In the genomic region with DNA sequence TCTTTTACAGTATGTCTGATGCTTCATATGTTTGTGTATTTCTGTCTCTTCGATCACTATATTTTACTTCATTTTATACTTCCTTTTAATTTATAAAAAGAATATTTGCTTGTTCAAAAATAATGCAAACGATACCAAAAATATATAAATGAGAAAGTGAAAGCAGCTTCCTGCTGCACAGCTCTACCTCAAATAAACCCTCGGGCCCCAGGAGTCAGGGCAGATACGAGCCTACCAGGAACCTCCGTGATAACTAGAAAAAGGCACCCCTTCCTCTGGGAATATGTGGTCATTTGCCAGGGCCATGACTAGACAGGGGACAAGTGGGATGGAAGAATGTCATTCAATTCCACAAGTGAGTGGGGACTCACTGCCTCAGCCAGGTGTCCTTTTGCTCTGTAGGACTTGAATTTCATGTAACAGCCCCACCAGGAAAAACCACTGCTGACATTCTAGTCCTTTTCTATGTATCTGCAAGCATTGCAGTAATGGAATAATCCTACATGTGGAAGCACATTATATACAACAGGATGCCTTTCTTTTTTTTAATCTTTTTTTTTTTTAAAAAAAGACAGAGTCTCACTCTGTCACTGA, we compare ENCODE assay signal across 17 cellular contexts.
DNase-seq lines count a peak whose midpoint lies in the region; ATAC-seq and FAIRE-seq lines count a peak whose summit lies in the region.
"Had no signal": no experiment of that assay in that cellular context is flagged by ENCODE, and none has a peak within 500 bp of the region (broad histone marks: within the 10 kb centered on the region; RNA-seq: fewer than 3 reads in every experiment).

No MANE protein-coding gene starts in this region.

- DNase-seq in CD8-positive, alpha-beta memory T cell = no peak
- DNase-seq in naive thymus-derived CD8-positive, alpha-beta T cell = no peak
- DNase-seq in frontal cortex (ENCODE audit: low spot score in 2 of 2) = no peak
- DNase-seq: activated CD4-positive, alpha-beta T cell treated with anti-CD3 and anti-CD28 coated beads, Interleukin-2, amount 50 U/mL, for 48 hours; immature natural killer cell; IMR-90; mammary epithelial cell; NCI-H1092 treated with DMSO at 0.1 percent for 48 hours; SHP77 treated with DMSO at 0.1 percent for 48 hours; stimulated activated CD4-positive, alpha-beta T cell treated with anti-CD3 and anti-CD28 coated beads, Interleukin-4, amount 100 ng/mL, for 24 hours had no signal

- peaks cover 3% of the 10 kb centered on the region for H3K36me3 ChIP-seq in CD8-positive, alpha-beta memory T cell (ENCODE audit: insufficient read depth, low read length)
- H3K36me3 ChIP-seq: neural progenitor cell had no signal

- H3K27ac Mint-ChIP-seq in stimulated activated memory B cell treated with anti-CD40 and anti-IgM and Interleukin-4, amounts not matched to agents 10 μg/mL and 1 μg/mL and 100 μg/mL, for 72 hours = peak overlapping the region; percentile 37
- no peak overlapping the region for H3K27ac Mint-ChIP-seq in CD8-positive, alpha-beta memory T cell
- peak overlapping the region in 1 of 10 donors; percentile 44 for H3K27ac Mint-ChIP-seq in naive thymus-derived CD8-positive, alpha-beta T cell
- H3K27ac Mint-ChIP-seq: immature natural killer cell, neural progenitor cell, type B pancreatic cell had no signal

- POLR2A ChIA-PET in CD8-positive, alpha-beta memory T cell (lab: Charles Lee) = no interaction called here
- POLR2A ChIA-PET in naive thymus-derived CD8-positive, alpha-beta T cell (lab: Charles Lee) = no interaction called here

- H3K4me1 ChIP-seq in CD8-positive, alpha-beta memory T cell (ENCODE audit: insufficient read depth, low read length) = no peaks in the 10 kb centered on the region

- H3K27me3 ChIP-seq in CD8-positive, alpha-beta memory T cell (ENCODE audit: insufficient read depth, low read length, poor library complexity, severe bottlenecking) = no peaks in the 10 kb centered on the region
- H3K27me3 ChIP-seq: neural progenitor cell had no signal

- H3K27ac ChIP-seq in CD8-positive, alpha-beta memory T cell (ENCODE audit: low read depth, low read length) = no peak overlapping the region
- H3K27ac ChIP-seq: C4-2B, neural progenitor cell had no signal

- H3K4me3 ChIP-seq in CD8-positive, alpha-beta memory T cell (ENCODE audit: low read length) = no peak overlapping the region
- H3K4me3 ChIP-seq: neural progenitor cell had no signal

- H3K4me1 Mint-ChIP-seq in stimulated activated memory B cell treated with anti-CD40 and anti-IgM and Interleukin-4, amounts not matched to agents 10 μg/mL and 1 μg/mL and 100 μg/mL, for 72 hours = peaks cover 9% of the 10 kb centered on the region
- H3K4me1 Mint-ChIP-seq in CD8-positive, alpha-beta memory T cell = no peaks in the 10 kb centered on the region
- H3K4me1 Mint-ChIP-seq in naive thymus-derived CD8-positive, alpha-beta T cell = peaks cover 0 to under 1% (median 0%) of the 10 kb centered on the region in 4 donors

- no peaks in the 10 kb centered on the region for H3K27me3 Mint-ChIP-seq in stimulated activated memory B cell treated with anti-CD40 and anti-IgM and Interleukin-4, amounts not matched to agents 10 μg/mL and 1 μg/mL and 100 μg/mL, for 72 hours
- no peaks in the 10 kb centered on the region for H3K27me3 Mint-ChIP-seq in CD8-positive, alpha-beta memory T cell
- H3K27me3 Mint-ChIP-seq in naive thymus-derived CD8-positive, alpha-beta T cell = no peaks in the 10 kb centered on the region
- H3K27me3 Mint-ChIP-seq: type B pancreatic cell had no signal

- peaks cover 50% of the 10 kb centered on the region for H3K36me3 Mint-ChIP-seq in stimulated activated memory B cell treated with anti-CD40 and anti-IgM and Interleukin-4, amounts not matched to agents 10 μg/mL and 1 μg/mL and 100 μg/mL, for 72 hours
- peaks cover 12 to 76% (median 22%) of the 10 kb centered on the region in 3 donors for H3K36me3 Mint-ChIP-seq in CD8-positive, alpha-beta memory T cell
- peaks cover 16 to 82% (median 60%) of the 10 kb centered on the region in 3 donors for H3K36me3 Mint-ChIP-seq in naive thymus-derived CD8-positive, alpha-beta T cell

- CTCF ChIA-PET in CD8-positive, alpha-beta memory T cell (lab: Charles Lee) = no interaction called here

- no peak overlapping the region for H3K4me3 Mint-ChIP-seq in stimulated activated memory B cell treated with anti-CD40 and anti-IgM and Interleukin-4, amounts not matched to agents 10 μg/mL and 1 μg/mL and 100 μg/mL, for 72 hours
- no peak overlapping the region for H3K4me3 Mint-ChIP-seq in CD8-positive, alpha-beta memory T cell
- H3K4me3 Mint-ChIP-seq in naive thymus-derived CD8-positive, alpha-beta T cell = no peak overlapping the region
- H3K4me3 Mint-ChIP-seq: immature natural killer cell, neural progenitor cell, type B pancreatic cell had no signal

- ATAC-seq in GM18517 (IDR thresholded peaks at IDR 0.05; ENCODE audit: unreplicated experiment) (peak; percentile 49), GM21529 (IDR thresholded peaks at IDR 0.05; ENCODE audit: unreplicated experiment) (peak; percentile 65), HG03159 (IDR thresholded peaks at IDR 0.05; ENCODE audit: unreplicated experiment) (peak; percentile 79)
- no peak for ATAC-seq in stimulated activated memory B cell treated with anti-CD40 and anti-IgM and Interleukin-4, amounts not matched to agents 10 μg/mL and 1 μg/mL and 100 μg/mL, for 72 hours
- ATAC-seq in naive thymus-derived CD8-positive, alpha-beta T cell = no peak

- no peaks in the 10 kb centered on the region for H3K9me3 ChIP-seq in CD8-positive, alpha-beta memory T cell (ENCODE audit: low read length)

- no peak for FAIRE-seq in frontal cortex (lab: Jason Lieb, UNC)

- H3K9me3 Mint-ChIP-seq in stimulated activated memory B cell treated with anti-CD40 and anti-IgM and Interleukin-4, amounts not matched to agents 10 μg/mL and 1 μg/mL and 100 μg/mL, for 72 hours = no peaks in the 10 kb centered on the region
- H3K9me3 Mint-ChIP-seq in CD8-positive, alpha-beta memory T cell = no peaks in the 10 kb centered on the region
- no peaks in the 10 kb centered on the region for H3K9me3 Mint-ChIP-seq in naive thymus-derived CD8-positive, alpha-beta T cell
- H3K9me3 Mint-ChIP-seq: immature natural killer cell had no signal

Comparison
In these comparisons a context has a peak if more than half of its experiments do, and no peak if none do; other contexts are left out.
1. ATAC-seq: peak in GM18517 (single experiment), GM21529 (single experiment) and HG03159 (single experiment); none in stimulated activated memory B cell treated with anti-CD40 and anti-IgM and Interleukin-4, amounts not matched to agents 10 μg/mL and 1 μg/mL and 100 μg/mL, for 72 hours (single experiment) and naive thymus-derived CD8-positive, alpha-beta T cell (0 of 2).